Comparison of ENCODE assay signal across 8 cellular contexts in genomic region chr15:50909044-50909342, GRCh38. TPM values are rescaled to one million over a fixed set of nuclear protein-coding genes. Genes with fewer than 3 reads are reported as not detected.
DNase-seq lines count a peak whose midpoint lies in the region; ATAC-seq and TF ChIP-seq lines count a peak whose summit lies in the region.

No MANE protein-coding gene starts in this region.

- DNase-seq in IMR-90: no peak
- DNase-seq in breast epithelium (ENCODE audit: low spot score in 2 of 2): no peak
- no peak for DNase-seq in NCI-H1105 treated with DMSO at 0.1 percent for 48 hours (lab: John Stamatoyannopoulos, UW)
- DNase-seq in GM20000 (ENCODE audit: low spot score): no peak
- DNase-seq in DMS 273 treated with DMSO at 0.1 percent for 48 hours (lab: John Stamatoyannopoulos, UW): no peak

- in situ Hi-C loops in IMR-90 (cut with MboI; ENCODE audit: low sequenced_read_pairs): loop anchor here (5.0 kb wide), 1 partner anchor 232 kb away; no protein-coding TSS in a partner anchor

- peak overlapping the region; percentile 98 for H3K4me2 ChIP-seq in IMR-90 (ENCODE audit: low read depth, low read length)

- dilution Hi-C loops in IMR-90 (cut with HindIII; ENCODE audit: low sequenced_read_pairs, unreplicated experiment): no loop called here

- 0 out of 2 replicates have a peak overlapping the region, but pooled peaks have one; percentile 8 for H3K18ac ChIP-seq in IMR-90 (ENCODE audit: low read depth, low read length)

- H3K4me3 ChIP-seq in GM08714 (ENCODE audit: low read length) (peak overlapping the region; percentile 94), IMR-90 (ENCODE audit: insufficient read depth, low read depth, low read length) (peak overlapping the region; percentile 81), breast epithelium (peak overlapping the region; percentile 69 to 96 (median 84)), mononuclear cell (ENCODE audit: low read length) (peak overlapping the region; percentile 97)

- peak overlapping the region; percentile 83; the same call in 1 of the 2 replicates for H3K23ac ChIP-seq in IMR-90 (ENCODE audit: low read depth, low read length)

- peak overlapping the region; percentile 82 for H2AK9ac ChIP-seq in IMR-90 (replicated peaks; ENCODE audit: low read depth, low read length, poor library complexity)

- H4K91ac ChIP-seq in IMR-90 (ENCODE audit: insufficient read depth, low read depth, low read length): 0 out of 2 replicates have a peak overlapping the region, but pooled peaks have one; percentile 21

- POLR2A ChIA-PET in IMR-90 (lab: Charles Lee; ENCODE audit: unreplicated experiment): no interaction called here

- H3K9me3 ChIP-seq in IMR-90 (ENCODE audit: control insufficient read depth, insufficient read depth, low read length) (no peaks in the 10 kb centered on the region), breast epithelium (no peaks in the 10 kb centered on the region), mononuclear cell (ENCODE audit: low read depth, low read length) (no peaks in the 10 kb centered on the region)

- no peak overlapping the region for H2AK5ac ChIP-seq in IMR-90 (ENCODE audit: low read depth, low read length)

- TF ChIP-seq CTCF in IMR-90 (conservative IDR thresholded peaks at IDR 0.05; ENCODE audit: low read depth, low read length) (no peak), breast epithelium (IDR thresholded peaks at IDR 0.05) (no peak), GM20000 (IDR thresholded peaks at IDR 0.05; ENCODE audit: extremely low read depth, missing control alignments) (no peak)

- TF ChIP-seq RAD21 in IMR-90 (IDR thresholded peaks at IDR 0.05; ENCODE audit: low read length): no peak

- no peaks in the 10 kb centered on the region for H3K9me1 ChIP-seq in IMR-90 (ENCODE audit: insufficient read depth, low read length)

- CTCF ChIA-PET in IMR-90 (lab: Yijun Ruan, JAX): interaction anchor here (0.5 to 1.1 kb wide), 4 partner anchors 12 to 24 kb away, joined by 3 to 10 read pairs (median 4); no protein-coding TSS in a partner anchor

- H3K4ac ChIP-seq in IMR-90 (ENCODE audit: low read depth, low read length): peak overlapping the region; percentile 69

- peaks cover 16 to 39% of the 10 kb centered on the region in 2 experiments for H3K79me1 ChIP-seq in IMR-90 (ENCODE audit: low read depth in 1 of 2, low read length in 2 of 2)

- intact Hi-C loops in IMR-90 (cut with micrococcal nuclease) (loop anchor here (5.0 to 10.0 kb wide), 3 partner anchors 297 to 554 kb away; partner anchors contain the start of gene GABPB1), breast epithelium (cut with DNase I; ENCODE audit: low total_unique reads) (loop anchor here (10.0 kb wide), 1 partner anchor 224 kb away; the partner anchor contains the start of gene TRPM7)

- peak overlapping the region; percentile 99 for H2AFZ ChIP-seq in IMR-90 (replicated peaks; ENCODE audit: low read length, poor library complexity)

- ATAC-seq in IMR-90 (ENCODE audit: low read depth) (no peak), HG02884 (IDR thresholded peaks at IDR 0.05; ENCODE audit: unreplicated experiment) (no peak)

- H3K4me1 ChIP-seq in IMR-90 (ENCODE audit: control insufficient read depth, insufficient read depth, low read length) (peaks cover 4% of the 10 kb centered on the region; the same call in 1 of the 2 replicates), breast epithelium (peaks cover 0 to 6% of the 10 kb centered on the region in 2 donors), mononuclear cell (ENCODE audit: insufficient read depth, low read length) (peaks cover 45% of the 10 kb centered on the region)

- H2BK120ac ChIP-seq in IMR-90 (ENCODE audit: low read depth, low read length): peak overlapping the region; percentile 33; the same call in 1 of the 2 replicates

- H2BK15ac ChIP-seq in IMR-90 (ENCODE audit: low read depth, low read length): peak overlapping the region; percentile 82; the same call in 2 of the 3 replicates

- peak overlapping the region; percentile 46; the same call in 1 of the 2 replicates for H3K14ac ChIP-seq in IMR-90 (replicated peaks; ENCODE audit: low read depth, low read length)

- H3K9ac ChIP-seq in IMR-90 (ENCODE audit: low read depth, low read length): peak overlapping the region; percentile 62

- H3K56ac ChIP-seq in IMR-90 (ENCODE audit: extremely low read depth, insufficient read depth, low read length): peak overlapping the region; percentile 72; the same call in 1 of the 2 replicates

- WGBS in IMR-90 (ENCODE audit: extremely low coverage in 2 of 2, insufficient read length in 1 of 2), 2 experiments: 0% methylated on average over 3 of the region's 9 CpGs; no CpG with 5 or more reads in 1 of the 2 experiments

- peak overlapping the region; percentile 41 for H2BK5ac ChIP-seq in IMR-90 (ENCODE audit: low read depth, low read length, poor library complexity, severe bottlenecking)

- TF ChIP-seq POLR2A in IMR-90 (IDR thresholded peaks at IDR 0.05; ENCODE audit: low read depth, low read length) (no peak), breast epithelium (IDR thresholded peaks at IDR 0.05) (no peak)

- H4K5ac ChIP-seq in IMR-90 (ENCODE audit: low read depth, low read length): peak overlapping the region; percentile 42

- H3K27ac ChIP-seq in IMR-90 (ENCODE audit: insufficient read depth, low read length) (peak overlapping the region; percentile 54), breast epithelium (peak overlapping the region; percentile 95 to 98)

- H4K8ac ChIP-seq in IMR-90 (ENCODE audit: low read depth in 2 of 2, low read length in 2 of 2): peak overlapping the region; percentile 47 to 51

- H3K36me3 ChIP-seq in IMR-90 (ENCODE audit: control insufficient read depth, insufficient read depth, low read length) (peaks cover 4% of the 10 kb centered on the region), breast epithelium (no peaks in the 10 kb centered on the region)

- no peaks in the 10 kb centered on the region for H4K20me1 ChIP-seq in IMR-90 (ENCODE audit: insufficient read depth, low read length)

- BruUV-seq in IMR-90 (replicated peaks; lab: Mats Ljungman, UMichigan): no TSS peak

- H2BK20ac ChIP-seq in IMR-90 (ENCODE audit: low read depth, low read length): peak overlapping the region; percentile 2; the same call in 1 of the 2 replicates

- H3K27me3 ChIP-seq in IMR-90 (ENCODE audit: control insufficient read depth, insufficient read depth, low read length) (no peaks in the 10 kb centered on the region), breast epithelium (no peaks in the 10 kb centered on the region), mononuclear cell (ENCODE audit: insufficient read depth, low read length) (no peaks in the 10 kb centered on the region)

TF ChIP-seq in IMR-90, 13 proteins besides CTCF, POLR2A, EP300 and RAD21:
- TF ChIP-seq CEBPB (IDR thresholded peaks at IDR 0.05; ENCODE audit: low read depth, low read length) (no peak), CHD1 (IDR thresholded peaks at IDR 0.05; ENCODE audit: low read depth, low read length) (no peak), FOS (IDR thresholded peaks at IDR 0.05; ENCODE audit: low read depth, low read length) (no peak), MAZ (IDR thresholded peaks at IDR 0.05; ENCODE audit: borderline replicate concordance, low read depth, low read length) (no peak), USF2 (IDR thresholded peaks at IDR 0.05; ENCODE audit: low read depth, low read length) (no peak)
TF ChIP-seq in IMR-90: peak in this region for 0.

RNA-seq across cellular contexts. Expression of gene AP4E1, which starts 0.5 kb away (rescaled TPM):
- total RNA-seq in IMR-90 (2012; rRNA removed) (6.8 and 12.8 TPM in 2 replicates), breast epithelium (10 to 100 TPM in 2 of 3 donors, 1 to 10 TPM in 1; 5.8 to 12.8 (median 12.7) TPM), mononuclear cell (11.2 TPM)
- polyA plus RNA-seq in IMR-90 (2012; rRNA removed): 2.1 and 3.1 TPM in 2 replicates
- polyA plus RNA-seq in IMR-90 (2012; cell fraction: cytosol; rRNA removed): 0.48 and 0.60 TPM in 2 replicates
- 0.53 and 2.2 TPM in 2 replicates for polyA plus RNA-seq in IMR-90 (2012; cell fraction: nucleus; rRNA removed; ENCODE audit: low replicate concordance)
